ENCODE assay signal across 39 cellular contexts in the genomic region with DNA sequence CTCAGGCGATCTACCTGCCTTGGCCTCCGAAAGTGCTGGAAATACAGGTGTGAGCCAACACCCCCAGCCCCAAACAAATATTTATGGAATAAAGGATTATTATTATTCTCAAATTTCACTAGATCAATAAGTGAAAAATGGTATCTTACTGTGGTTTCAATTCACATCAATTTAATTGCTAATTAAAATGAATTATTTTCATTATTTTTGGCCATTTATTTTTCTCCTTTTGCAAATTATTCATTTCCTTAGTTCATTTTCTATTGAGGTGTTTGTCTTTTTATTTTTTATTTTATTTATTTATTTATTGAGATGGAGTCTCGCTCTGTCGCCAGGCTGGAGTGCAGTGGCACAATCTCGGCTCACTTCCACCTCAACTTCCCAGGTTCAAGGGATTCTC.
"Had no signal": no experiment of that assay in that cellular context is flagged by ENCODE, and none has a peak within 500 bp of the region (broad histone marks: within the 10 kb centered on the region; RNA-seq: fewer than 3 reads in every experiment).

No MANE protein-coding gene starts in this region.

- H3K4me1 Mint-ChIP-seq: activated naive CD4-positive, alpha-beta T cell treated with anti-CD3 and anti-CD28 coated beads, Interleukin-2, amount 50 U/mL, for 24 hours; central memory CD8-positive, alpha-beta T cell had no signal

- ATAC-seq: activated naive CD8-positive, alpha-beta T cell treated with anti-CD3 and anti-CD28 coated beads, Interleukin-2, amount 50 U/mL, for 24 hours; activated T-cell treated with anti-CD3 and anti-CD28 coated beads, Interleukin-2, amount 50 U/mL, for 4 hours; activated T-cell treated with anti-CD3 and anti-CD28 coated beads, Interleukin-2, amount 50 U/mL, for 72 hours; activated T-helper 17 cell treated with anti-CD3 and anti-CD28 coated beads, Interleukin-2, amount 50 U/mL, for 72 hours; body of pancreas had no signal

- H3K27ac ChIP-seq: adrenal gland, ascending aorta, body of pancreas, brain microvascular endothelial cell, breast epithelium, cardiac muscle cell had no signal

- H3K9me3 ChIP-seq: body of pancreas had no signal

- H3K4me3 ChIP-seq: adrenal gland, ascending aorta, body of pancreas, breast epithelium, cardiac muscle cell had no signal

- H3K27ac Mint-ChIP-seq: activated naive CD4-positive, alpha-beta T cell treated with anti-CD3 and anti-CD28 coated beads for 36 hours; activated naive CD4-positive, alpha-beta T cell treated with anti-CD3 and anti-CD28 coated beads, Interleukin-2, amount 10 ng/mL, durations not matched to agents 7 days and 5 days; activated naive CD4-positive, alpha-beta T cell treated with anti-CD3 and anti-CD28 coated beads, Interleukin-2, amount 50 U/mL, for 24 hours; activated naive CD4-positive, alpha-beta T cell treated with anti-CD3 and anti-CD28 coated beads, Interleukin-2, amount 50 U/mL, for 72 hours; activated naive CD8-positive, alpha-beta T cell; activated naive CD8-positive, alpha-beta T cell treated with anti-CD3 and anti-CD28 coated beads for 36 hours; activated naive CD8-positive, alpha-beta T cell treated with anti-CD3 and anti-CD28 coated beads, Interleukin-2, amount 10 ng/mL, durations not matched to agents 7 days and 5 days; activated T-cell treated with anti-CD3 and anti-CD28 coated beads, Interleukin-2, amount 50 U/mL, for 24 hours; activated T-cell treated with anti-CD3 and anti-CD28 coated beads, Interleukin-2, amount 50 U/mL, for 72 hours; activated T-helper 1 cell treated with anti-CD3 and anti-CD28 coated beads, Interleukin-12 subunit alpha, Interleukin-12 subunit beta, Interleukin-2, Interleukin-4 antibody, amounts not matched to agents 30 ng/mL and 10 ng/mL and 1 ng/mL, durations not matched to agents 14 hours and 24 hours and 36 hours; activated T-helper 17 cell treated with anti-CD3 and anti-CD28 coated beads, Interleukin-2, amount 50 U/mL, for 72 hours; activated T-helper 2 cell treated with anti-CD3 and anti-CD28 coated beads, Interferon-gamma antibody, Interleukin-2, Interleukin-4, amounts not matched to agents 10 μg/mL and 5 μg/mL and 100 μg/mL, durations not matched to agents 14 hours and 24 hours and 36 hours had no signal

- DNase-seq: activated effector memory CD4-positive, alpha-beta T cell treated with anti-CD3 and anti-CD28 coated beads, Interleukin-2, amount 50 U/mL, for 16 hours; activated effector memory CD4-positive, alpha-beta T cell treated with Interleukin-2 at 50 U/mL for 16 hours; activated gamma-delta T cell; activated gamma-delta T cell treated with Interleukin-2 at 50 U/mL for 16 hours; activated naive CD4-positive, alpha-beta T cell; activated naive CD4-positive, alpha-beta T cell treated with anti-CD3 and anti-CD28 coated beads for 36 hours; activated naive CD4-positive, alpha-beta T cell treated with anti-CD3 and anti-CD28 coated beads, Interleukin-2, amount 10 ng/mL, durations not matched to agents 7 days and 5 days; activated naive CD4-positive, alpha-beta T cell treated with anti-CD3 and anti-CD28 coated beads, Interleukin-2, amount 50 U/mL, for 16 hours; activated naive CD4-positive, alpha-beta T cell treated with Interleukin-2 at 50 U/mL for 16 hours; activated naive CD8-positive, alpha-beta T cell treated with anti-CD3 and anti-CD28 coated beads for 36 hours; activated naive CD8-positive, alpha-beta T cell treated with anti-CD3 and anti-CD28 coated beads, Interleukin-2, amount 10 ng/mL, durations not matched to agents 7 days and 5 days; activated naive CD8-positive, alpha-beta T cell treated with anti-CD3 and anti-CD28 coated beads, Interleukin-2, amount 50 U/mL, for 24 hours; activated T-cell treated with anti-CD3 and anti-CD28 coated beads, Interleukin-2, amount 50 U/mL, for 1 hour; activated T-cell treated with anti-CD3 and anti-CD28 coated beads, Interleukin-2, amount 50 U/mL, for 24 hours; activated T-cell treated with anti-CD3 and anti-CD28 coated beads, Interleukin-2, amount 50 U/mL, for 4 hours; activated T-cell treated with anti-CD3 and anti-CD28 coated beads, Interleukin-2, amount 50 U/mL, for 48 hours; activated T-cell treated with anti-CD3 and anti-CD28 coated beads, Interleukin-2, amount 50 U/mL, for 72 hours; adrenal gland; amniotic stem cell; amygdala; anterior cingulate cortex; aorta; body of pancreas; brain microvascular endothelial cell; caudate nucleus; central memory CD4-positive, alpha-beta T cell; cerebellar nuclear complex had no signal

- H3K36me3 ChIP-seq: adrenal gland, ascending aorta, brain microvascular endothelial cell, breast epithelium, cardiac muscle cell had no signal

- FAIRE-seq: astrocyte, bronchial epithelial cell had no signal

- H3K4me3 Mint-ChIP-seq: activated naive CD4-positive, alpha-beta T cell treated with anti-CD3 and anti-CD28 coated beads for 36 hours; activated naive CD4-positive, alpha-beta T cell treated with anti-CD3 and anti-CD28 coated beads, Interleukin-2, amount 10 ng/mL, durations not matched to agents 7 days and 5 days; activated naive CD4-positive, alpha-beta T cell treated with anti-CD3 and anti-CD28 coated beads, Interleukin-2, amount 50 U/mL, for 24 hours; activated naive CD8-positive, alpha-beta T cell; activated naive CD8-positive, alpha-beta T cell treated with anti-CD3 and anti-CD28 coated beads for 36 hours; activated naive CD8-positive, alpha-beta T cell treated with anti-CD3 and anti-CD28 coated beads, Interleukin-2, amount 10 ng/mL, durations not matched to agents 7 days and 5 days; activated naive CD8-positive, alpha-beta T cell treated with anti-CD3 and anti-CD28 coated beads, Interleukin-2, amount 50 U/mL, for 24 hours; activated T-cell treated with anti-CD3 and anti-CD28 coated beads, Interleukin-2, amount 50 U/mL, for 24 hours; activated T-cell treated with anti-CD3 and anti-CD28 coated beads, Interleukin-2, amount 50 U/mL, for 4 hours; activated T-cell treated with anti-CD3 and anti-CD28 coated beads, Interleukin-2, amount 50 U/mL, for 72 hours; activated T-helper 1 cell treated with anti-CD3 and anti-CD28 coated beads, Interleukin-12 subunit alpha, Interleukin-12 subunit beta, Interleukin-2, Interleukin-4 antibody, amounts not matched to agents 30 ng/mL and 10 ng/mL and 1 ng/mL, durations not matched to agents 14 hours and 24 hours and 36 hours; activated T-helper 17 cell treated with anti-CD3 and anti-CD28 coated beads, Interleukin-2, amount 50 U/mL, for 72 hours; central memory CD8-positive, alpha-beta T cell had no signal

- H3K4me1 ChIP-seq: adrenal gland, breast epithelium had no signal

- H3K27me3 ChIP-seq: adrenal gland, ascending aorta, body of pancreas, brain microvascular endothelial cell, breast epithelium, cardiac muscle cell had no signal

- H3K36me3 Mint-ChIP-seq: activated naive CD4-positive, alpha-beta T cell treated with anti-CD3 and anti-CD28 coated beads, Interleukin-2, amount 10 ng/mL, durations not matched to agents 7 days and 5 days; activated naive CD8-positive, alpha-beta T cell treated with anti-CD3 and anti-CD28 coated beads, Interleukin-2, amount 10 ng/mL, durations not matched to agents 7 days and 5 days had no signal
